In genomic region chr5:149836451-149837139, GRCh38 we compare ENCODE assay signal across 1 cellular context.
TF ChIP-seq lines count a peak whose summit lies in the region.

No MANE protein-coding gene starts in this region.

TF ChIP-seq in H1, 55 proteins besides CTCF, POLR2A, EP300 and RAD21:
- TF ChIP-seq CHD1 (IDR thresholded peaks at IDR 0.05; ENCODE audit: low read depth, low read length) (no peak), EZH2 (IDR thresholded peaks at IDR 0.05; ENCODE audit: low read depth, low read length, severe bottlenecking) (no peak), MAFK (IDR thresholded peaks at IDR 0.05; ENCODE audit: low read depth, low read length) (no peak), TBP (IDR thresholded peaks at IDR 0.05; ENCODE audit: low read depth, low read length) (no peak), ATF3 (IDR thresholded peaks at IDR 0.05; ENCODE audit: insufficient read depth, low read depth, low read length) (no peak), MAX (IDR thresholded peaks at IDR 0.05) (no peak), ASH2L (IDR thresholded peaks at IDR 0.05; ENCODE audit: low read length) (no peak), NRF1 (IDR thresholded peaks at IDR 0.05; ENCODE audit: low read depth, low read length) (no peak), SIRT6 (IDR thresholded peaks at IDR 0.05; ENCODE audit: low read length) (no peak), TAF1 (IDR thresholded peaks at IDR 0.05; ENCODE audit: low read depth, low read length) (no peak), TCF12 (IDR thresholded peaks at IDR 0.05; ENCODE audit: low read depth, low read length) (no peak), KDM4A (IDR thresholded peaks at IDR 0.05; ENCODE audit: low read depth, low read length, severe bottlenecking) (no peak)
